Comparison of ENCODE assay signal across 8 cellular contexts in genomic region chr1:174160109-174160473, GRCh38. TPM values are rescaled to one million over a fixed set of nuclear protein-coding genes. Genes with fewer than 3 reads are reported as not detected.
DNase-seq lines count a peak whose midpoint lies in the region; ATAC-seq and TF ChIP-seq lines count a peak whose summit lies in the region.

No MANE protein-coding gene starts in this region.

- no peak for TF ChIP-seq POLR2A in gastroesophageal sphincter (IDR thresholded peaks at IDR 0.05)

- intact Hi-C loops in Calu3 (cut with micrococcal nuclease; ENCODE audit: unreplicated experiment), result no loop called here
- intact Hi-C loops in activated T-helper 2 cell treated with anti-CD3 and anti-CD28 coated beads, Interferon-gamma antibody, Interleukin-2, Interleukin-4, amounts not matched to agents 10 μg/mL and 5 μg/mL and 100 μg/mL, durations not matched to agents 14 hours and 24 hours and 36 hours (cut with micrococcal nuclease), result no loop called here

- CTCF ChIA-PET in Calu3 (lab: Charles Lee), result no interaction called here

- H3K9me3 Mint-ChIP-seq in Calu3 (ENCODE audit: low read depth, unreplicated experiment), result no peaks in the 10 kb centered on the region
- no peaks in the 10 kb centered on the region for H3K9me3 Mint-ChIP-seq in activated T-helper 2 cell treated with anti-CD3 and anti-CD28 coated beads, Interferon-gamma antibody, Interleukin-2, Interleukin-4, amounts not matched to agents 10 μg/mL and 5 μg/mL and 100 μg/mL, durations not matched to agents 14 hours and 24 hours and 36 hours

- TF ChIP-seq CTCF in Calu3 (IDR thresholded peaks at IDR 0.05; ENCODE audit: unreplicated experiment), result no peak
- TF ChIP-seq CTCF in gastroesophageal sphincter (IDR thresholded peaks at IDR 0.05), result peak in 1 of 4 experiments; percentile 1

- no peaks in the 10 kb centered on the region for H3K79me2 ChIP-seq in Karpas-422 (ENCODE audit: low read length)

- H3K27me3 ChIP-seq in Karpas-422 (ENCODE audit: low read length) (no peaks in the 10 kb centered on the region), gastroesophageal sphincter (no peaks in the 10 kb centered on the region)

- H2AFZ ChIP-seq in Karpas-422 (ENCODE audit: low read length), result peak overlapping the region; percentile 96; the same call in 1 of the 2 replicates

- H3K9ac ChIP-seq in Karpas-422 (ENCODE audit: low read length), result peak overlapping the region; percentile 86

- no peaks in the 10 kb centered on the region for H3K9me3 ChIP-seq in Karpas-422 (ENCODE audit: low read length)
- H3K9me3 ChIP-seq in gastroesophageal sphincter, result no peaks in the 10 kb centered on the region

- no peaks in the 10 kb centered on the region for H3K9me2 ChIP-seq in Karpas-422 (replicated peaks; ENCODE audit: insufficient read depth, low read length)

- no peaks in the 10 kb centered on the region for H3K27me3 Mint-ChIP-seq in Calu3 (ENCODE audit: unreplicated experiment)
- no peaks in the 10 kb centered on the region for H3K27me3 Mint-ChIP-seq in activated T-helper 2 cell treated with anti-CD3 and anti-CD28 coated beads, Interferon-gamma antibody, Interleukin-2, Interleukin-4, amounts not matched to agents 10 μg/mL and 5 μg/mL and 100 μg/mL, durations not matched to agents 14 hours and 24 hours and 36 hours (ENCODE audit: low read depth)

- H3K4me3 ChIP-seq in Karpas-422 (ENCODE audit: low read length) (peak overlapping the region; percentile 74), gastroesophageal sphincter (peak overlapping the region; percentile 82 to 97)

- no peak overlapping the region for H3K27ac Mint-ChIP-seq in Calu3 (ENCODE audit: unreplicated experiment)
- peak overlapping the region; percentile 93 for H3K27ac Mint-ChIP-seq in activated T-helper 2 cell treated with anti-CD3 and anti-CD28 coated beads, Interferon-gamma antibody, Interleukin-2, Interleukin-4, amounts not matched to agents 10 μg/mL and 5 μg/mL and 100 μg/mL, durations not matched to agents 14 hours and 24 hours and 36 hours

- ATAC-seq in GM21528 (IDR thresholded peaks at IDR 0.05; ENCODE audit: low FRiP score, unreplicated experiment) (peak; percentile 19), gastroesophageal sphincter (no peak)

- H3K4me1 Mint-ChIP-seq in Calu3 (ENCODE audit: low read depth, unreplicated experiment), result peaks cover 40% of the 10 kb centered on the region
- peaks cover 56% of the 10 kb centered on the region for H3K4me1 Mint-ChIP-seq in activated T-helper 2 cell treated with anti-CD3 and anti-CD28 coated beads, Interferon-gamma antibody, Interleukin-2, Interleukin-4, amounts not matched to agents 10 μg/mL and 5 μg/mL and 100 μg/mL, durations not matched to agents 14 hours and 24 hours and 36 hours (ENCODE audit: low read depth)

- DNase-seq in Calu3 (peak; percentile 48), Karpas-422 (no peak), nucleus accumbens (lab: John Stamatoyannopoulos, UW) (peak in 30 of 56 donors; percentile 6 to 50 (median 29)), T-helper 9 cell (no peak), dedifferentiated amniotic fluid mesenchymal stem cell (ENCODE audit: extremely low spot score) (no peak)
- DNase-seq in activated T-helper 2 cell treated with anti-CD3 and anti-CD28 coated beads, Interferon-gamma antibody, Interleukin-2, Interleukin-4, amounts not matched to agents 10 μg/mL and 5 μg/mL and 100 μg/mL, durations not matched to agents 14 hours and 24 hours and 36 hours (ENCODE audit: low spot score), result peak; percentile 13

- H3K4me1 ChIP-seq in Karpas-422 (ENCODE audit: low read length) (peaks cover 35% of the 10 kb centered on the region), gastroesophageal sphincter (peaks cover 0 to 33% (median 4%) of the 10 kb centered on the region in 3 donors)

- H3K27ac ChIP-seq in Karpas-422 (ENCODE audit: low read length) (no peak overlapping the region), gastroesophageal sphincter (peak overlapping the region; percentile 92 to 97 (median 96))

- TF ChIP-seq EP300 in gastroesophageal sphincter (IDR thresholded peaks at IDR 0.05), result no peak

- H3K36me3 ChIP-seq in Karpas-422 (ENCODE audit: insufficient read depth, low read length) (no peaks in the 10 kb centered on the region), gastroesophageal sphincter (no peaks in the 10 kb centered on the region)

- H3K36me3 Mint-ChIP-seq in Calu3 (ENCODE audit: insufficient read depth, unreplicated experiment), result peaks cover 23% of the 10 kb centered on the region
- peaks cover 16% of the 10 kb centered on the region for H3K36me3 Mint-ChIP-seq in activated T-helper 2 cell treated with anti-CD3 and anti-CD28 coated beads, Interferon-gamma antibody, Interleukin-2, Interleukin-4, amounts not matched to agents 10 μg/mL and 5 μg/mL and 100 μg/mL, durations not matched to agents 14 hours and 24 hours and 36 hours (ENCODE audit: low read depth)

- H3K4me2 ChIP-seq in Karpas-422 (ENCODE audit: low read depth, low read length, poor library complexity, severe bottlenecking), result peak overlapping the region; percentile 96

- BruUV-seq in Calu3 (replicated peaks; lab: Mats Ljungman, UMichigan), result no TSS peak

- H3K4me3 Mint-ChIP-seq in Calu3 (ENCODE audit: low read depth, unreplicated experiment), result peak overlapping the region; percentile 100
- peak overlapping the region; percentile 99 for H3K4me3 Mint-ChIP-seq in activated T-helper 2 cell treated with anti-CD3 and anti-CD28 coated beads, Interferon-gamma antibody, Interleukin-2, Interleukin-4, amounts not matched to agents 10 μg/mL and 5 μg/mL and 100 μg/mL, durations not matched to agents 14 hours and 24 hours and 36 hours (ENCODE audit: low read depth)

- WGBS in gastroesophageal sphincter (ENCODE audit: low coverage in 1 of 2), 2 donors, result 0% methylated on average over 1 of the region's 14 CpGs; no CpG with 5 or more reads in 1 of the 2 donors

- H4K20me1 ChIP-seq in Karpas-422 (ENCODE audit: insufficient read depth, low read depth, low read length), result peaks cover 24% of the 10 kb centered on the region

RNA-seq across cellular contexts. Expression of gene RABGAP1L, which starts 0.8 kb away (rescaled TPM):
- 132 and 135 TPM in 2 replicates for total RNA-seq in Calu3 (2022)
- 28.9 and 39.5 TPM in 2 replicates for total RNA-seq in Karpas-422 (2014; rRNA removed; shearing (Covaris generic); ENCODE audit: low replicate concordance)
- 28.8 and 31.5 TPM in 2 replicates for total RNA-seq in activated T-helper 2 cell treated with anti-CD3 and anti-CD28 coated beads, Interferon-gamma antibody, Interleukin-2, Interleukin-4, amounts not matched to agents 10 μg/mL and 5 μg/mL and 100 μg/mL, durations not matched to agents 14 hours and 24 hours and 36 hours
- 100 to 1,000 TPM in 1 of 4 donors, 10 to 100 TPM in 3; 31.2 to 115 (median 62.5) TPM for total RNA-seq in gastroesophageal sphincter

Comparison
In these comparisons a context has a peak if more than half of its experiments do, and no peak if none do; other contexts are left out.
1. DNase-seq: peak in Calu3 (single experiment), activated T-helper 2 cell treated with anti-CD3 and anti-CD28 coated beads, Interferon-gamma antibody, Interleukin-2, Interleukin-4, amounts not matched to agents 10 μg/mL and 5 μg/mL and 100 μg/mL, durations not matched to agents 14 hours and 24 hours and 36 hours (single experiment) and nucleus accumbens (30 of 56); none in Karpas-422 (single experiment), T-helper 9 cell (single experiment) and dedifferentiated amniotic fluid mesenchymal stem cell (single experiment).